8 cellular contexts compared by ENCODE assay signal in genomic region chr2:98729652-98730051, GRCh38. TPM values are rescaled to one million over a fixed set of nuclear protein-coding genes. Genes with fewer than 3 reads are reported as not detected.
DNase-seq lines count a peak whose midpoint lies in the region; ATAC-seq and TF ChIP-seq lines count a peak whose summit lies in the region.

No MANE protein-coding gene starts in this region.

- POLR2A ChIA-PET in activated CD8-positive, alpha-beta T cell treated with anti-CD3 and anti-CD28 coated beads for 36 hours (lab: Charles Lee), result interaction anchor here (0.7 to 9.7 kb wide), 9 partner anchors 11 to 607 kb away, joined by 3 to 85 read pairs (median 9); no protein-coding TSS in a partner anchor

- CTCF ChIA-PET in activated CD8-positive, alpha-beta T cell treated with anti-CD3 and anti-CD28 coated beads for 36 hours (lab: Charles Lee), result interaction anchor here (0.6 to 5.3 kb wide), 13 partner anchors 9 to 107 kb away, joined by 3 to 37 read pairs (median 4); no protein-coding TSS in a partner anchor

- no peaks in the 10 kb centered on the region for H3K27me3 ChIP-seq in stomach smooth muscle (ENCODE audit: control insufficient read depth in 1 of 2, insufficient read depth in 2 of 2, low read length in 2 of 2)

- H3K4me1 ChIP-seq in stomach smooth muscle (ENCODE audit: control insufficient read depth, insufficient read depth, low read length), result peaks cover 12% of the 10 kb centered on the region

- no peak for ATAC-seq in activated CD8-positive, alpha-beta T cell treated with anti-CD3 and anti-CD28 coated beads for 36 hours
- no peak for ATAC-seq in GM18511 (IDR thresholded peaks at IDR 0.05; ENCODE audit: unreplicated experiment)
- ATAC-seq in GM21423 (IDR thresholded peaks at IDR 0.05; ENCODE audit: unreplicated experiment), result no peak

- peak overlapping the region; percentile 84 for H3K27ac Mint-ChIP-seq in activated CD8-positive, alpha-beta T cell treated with anti-CD3 and anti-CD28 coated beads for 36 hours

- no peak overlapping the region for H3K27ac ChIP-seq in stomach smooth muscle (ENCODE audit: low read length)

- H3K27me3 Mint-ChIP-seq in activated CD8-positive, alpha-beta T cell treated with anti-CD3 and anti-CD28 coated beads for 36 hours, result no peaks in the 10 kb centered on the region

- peak overlapping the region; percentile 13 to 73 for H3K9ac ChIP-seq in stomach smooth muscle (ENCODE audit: low read length in 2 of 2)

- peak overlapping the region; percentile 89 for H3K4me3 Mint-ChIP-seq in activated CD8-positive, alpha-beta T cell treated with anti-CD3 and anti-CD28 coated beads for 36 hours

- no peaks in the 10 kb centered on the region for H3K9me3 ChIP-seq in stomach smooth muscle (ENCODE audit: control insufficient read depth in 2 of 2, low read length in 2 of 2)

- H3K4me3 ChIP-seq in stomach smooth muscle (ENCODE audit: low read length in 2 of 2), result peak overlapping the region; percentile 81 to 95

- no peak for TF ChIP-seq CTCF in activated CD8-positive, alpha-beta T cell treated with anti-CD3 and anti-CD28 coated beads for 36 hours (IDR thresholded peaks at IDR 0.05)

- intact Hi-C loops in activated CD8-positive, alpha-beta T cell treated with anti-CD3 and anti-CD28 coated beads for 36 hours (cut with micrococcal nuclease), result loop anchor here (2.0 to 10.0 kb wide), 2 partner anchors 65 to 105 kb away; no protein-coding TSS in a partner anchor

- H3K9me3 Mint-ChIP-seq in activated CD8-positive, alpha-beta T cell treated with anti-CD3 and anti-CD28 coated beads for 36 hours, result peaks cover 3% of the 10 kb centered on the region

- peaks cover 19% of the 10 kb centered on the region for H3K36me3 Mint-ChIP-seq in activated CD8-positive, alpha-beta T cell treated with anti-CD3 and anti-CD28 coated beads for 36 hours (ENCODE audit: low read depth)

- H3K4me1 Mint-ChIP-seq in activated CD8-positive, alpha-beta T cell treated with anti-CD3 and anti-CD28 coated beads for 36 hours (ENCODE audit: low read depth), result peaks cover 57% of the 10 kb centered on the region

- peak in 2 of 3 experiments; percentile 37 to 67 for DNase-seq in NCI-H1417 (lab: John Stamatoyannopoulos, UW)
- no peak for DNase-seq in NCI-H1417 treated with DMSO at 0.1 percent for 48 hours (lab: John Stamatoyannopoulos, UW)
- DNase-seq in activated CD8-positive, alpha-beta T cell treated with anti-CD3 and anti-CD28 coated beads for 36 hours, result no peak
- peak; percentile 53 for DNase-seq in inferior parietal cortex (ENCODE audit: extremely low spot score)
- DNase-seq in NCI-H2107 (lab: John Stamatoyannopoulos, UW), result no peak

- no peaks in the 10 kb centered on the region for H3K36me3 ChIP-seq in stomach smooth muscle (ENCODE audit: control insufficient read depth in 2 of 2, insufficient read depth in 2 of 2, low read length in 2 of 2)

RNA-seq across cellular contexts. Expression of gene MGAT4A, which starts 1.3 kb away (rescaled TPM):
- 10 to 100 TPM; 57.6 to 59.0 TPM for total RNA-seq in activated CD8-positive, alpha-beta T cell treated with anti-CD3 and anti-CD28 coated beads for 36 hours

Comparison
In these comparisons a context has a peak if more than half of its experiments do, and no peak if none do; other contexts are left out.
1. DNase-seq: peak in NCI-H1417 (2 of 3) and inferior parietal cortex (single experiment); none in NCI-H1417 treated with DMSO at 0.1 percent for 48 hours (single experiment), activated CD8-positive, alpha-beta T cell treated with anti-CD3 and anti-CD28 coated beads for 36 hours (single experiment) and NCI-H2107 (single experiment).